Comparison of ENCODE assay signal across 26 cellular contexts in the genomic region with DNA sequence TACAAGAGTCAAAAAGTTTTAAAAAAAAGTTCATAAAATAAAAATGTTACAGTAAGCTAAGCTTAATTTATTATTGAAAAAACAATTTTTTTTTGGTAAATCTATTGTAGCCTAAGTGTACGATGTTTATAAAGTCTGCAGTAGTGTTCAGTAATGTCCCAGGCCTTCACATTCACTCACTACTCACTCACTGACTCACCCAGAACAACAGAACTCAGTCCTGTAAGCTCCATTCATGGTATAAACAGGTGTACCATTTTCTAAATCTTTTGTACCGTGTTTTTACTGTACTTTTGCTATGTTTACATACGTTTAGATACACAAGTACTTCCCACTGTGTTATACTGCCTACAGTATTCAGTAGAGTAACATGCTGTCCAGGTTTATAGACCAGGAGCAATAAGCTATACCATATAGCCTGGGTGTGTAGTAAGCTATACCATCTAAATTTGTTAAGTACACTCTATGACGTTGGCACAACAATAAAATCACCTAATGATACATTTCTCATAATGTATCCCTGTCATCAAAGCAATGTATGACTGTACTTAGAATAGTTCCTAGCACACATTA.
"Had no signal": no experiment of that assay in that cellular context is flagged by ENCODE, and none has a peak within 500 bp of the region (broad histone marks: within the 10 kb centered on the region; RNA-seq: fewer than 3 reads in every experiment).

No MANE protein-coding gene starts in this region.

- H3K27ac ChIP-seq: coronary artery, gastrocnemius medialis, heart right ventricle, neutrophil, psoas muscle, spleen, tibial artery, upper lobe of right lung had no signal

- H3K27me3 ChIP-seq: gastrocnemius medialis, neutrophil, spleen, tibial artery, upper lobe of right lung had no signal

- H3K4me1 ChIP-seq: gastrocnemius medialis, heart right ventricle, psoas muscle, spleen, tibial artery, upper lobe of right lung had no signal

- H3K4me3 Mint-ChIP-seq: endodermal cell; naive B cell; stimulated activated memory B cell treated with anti-CD40 and anti-IgM and Interleukin-4, amounts not matched to agents 10 μg/mL and 1 μg/mL and 100 μg/mL, for 72 hours; stimulated activated naive CD8-positive, alpha-beta T cell treated with anti-CD3 and anti-CD28 coated beads, Interleukin-15, Interleukin-2, amounts not matched to agents 100 ng/mL and 50 ng/mL, for 24 hours had no signal

- H3K36me3 ChIP-seq: gastrocnemius medialis, heart right ventricle, neutrophil, spleen, tibial artery, upper lobe of right lung had no signal

- H3K9me3 ChIP-seq: gastrocnemius medialis, neutrophil, psoas muscle, spleen, tibial artery, upper lobe of right lung had no signal

- H3K27ac Mint-ChIP-seq: endodermal cell; naive B cell; stimulated activated memory B cell treated with anti-CD40 and anti-IgM and Interleukin-4, amounts not matched to agents 10 μg/mL and 1 μg/mL and 100 μg/mL, for 72 hours; stimulated activated naive CD8-positive, alpha-beta T cell treated with anti-CD3 and anti-CD28 coated beads, Interleukin-15, Interleukin-2, amounts not matched to agents 100 ng/mL and 50 ng/mL, for 24 hours had no signal

- H3K4me1 Mint-ChIP-seq: endodermal cell; naive B cell; stimulated activated memory B cell treated with anti-CD40 and anti-IgM and Interleukin-4, amounts not matched to agents 10 μg/mL and 1 μg/mL and 100 μg/mL, for 72 hours had no signal

- DNase-seq: effector CD4-positive, alpha-beta T cell; endodermal cell; gastrocnemius medialis; heart right ventricle; hypothalamus; left cardiac atrium; left ventricle myocardium superior; mesenchymal stem cell; midbrain; naive B cell; psoas muscle; retina; spleen; stimulated activated CD4-positive, alpha-beta T cell treated with anti-CD3 and anti-CD28 coated beads, Interleukin-15, amount 100 ng/mL, for 24 hours; stimulated activated CD4-positive, alpha-beta T cell treated with anti-CD3 and anti-CD28 coated beads, Interleukin-1b, Interleukin-23, amount 100 ng/mL, for 48 hours; stimulated activated CD4-positive, alpha-beta T cell treated with anti-CD3 and anti-CD28 coated beads, Interleukin-4, amount 100 ng/mL, for 24 hours; tibial artery; upper lobe of right lung had no signal

- ATAC-seq: esophagus mucosa; gastrocnemius medialis; heart right ventricle; left cardiac atrium; left ventricle myocardium superior; psoas muscle; sciatic nerve; stimulated activated memory B cell treated with anti-CD40 and anti-IgM and Interleukin-4, amounts not matched to agents 10 μg/mL and 1 μg/mL and 100 μg/mL, for 72 hours; upper lobe of right lung had no signal

- FAIRE-seq: islet of Langerhans had no signal

- H3K4me3 ChIP-seq: coronary artery, gastrocnemius medialis, heart right ventricle, lung, psoas muscle, spleen, tibial artery, upper lobe of right lung had no signal

- H3K36me3 Mint-ChIP-seq: naive B cell had no signal

- H3K27me3 Mint-ChIP-seq: naive B cell; stimulated activated memory B cell treated with anti-CD40 and anti-IgM and Interleukin-4, amounts not matched to agents 10 μg/mL and 1 μg/mL and 100 μg/mL, for 72 hours had no signal

- H3K9me3 Mint-ChIP-seq: naive B cell; stimulated activated memory B cell treated with anti-CD40 and anti-IgM and Interleukin-4, amounts not matched to agents 10 μg/mL and 1 μg/mL and 100 μg/mL, for 72 hours; stimulated activated naive CD8-positive, alpha-beta T cell treated with anti-CD3 and anti-CD28 coated beads, Interleukin-15, Interleukin-2, amounts not matched to agents 100 ng/mL and 50 ng/mL, for 24 hours had no signal
